20 cellular contexts compared by ENCODE assay signal in genomic region chr10:71367279-71367678, GRCh38. TPM values are rescaled to one million over a fixed set of nuclear protein-coding genes. Genes with fewer than 3 reads are reported as not detected.
DNase-seq lines count a peak whose midpoint lies in the region; ATAC-seq and TF ChIP-seq lines count a peak whose summit lies in the region.
"Had no signal": no experiment of that assay in that cellular context is flagged by ENCODE, and none has a peak within 500 bp of the region (broad histone marks: within the 10 kb centered on the region; RNA-seq: fewer than 3 reads in every experiment).

No MANE protein-coding gene starts in this region.

- TF ChIP-seq CTCF in endodermal cell (conservative IDR thresholded peaks at IDR 0.05) (no peak), spleen (IDR thresholded peaks at IDR 0.05 in 8 of 11, conservative IDR thresholded peaks at IDR 0.05 in 3 of 11) (no peak)
- TF ChIP-seq CTCF in activated CD8-positive, alpha-beta T cell treated with anti-CD3 and anti-CD28 coated beads for 36 hours (IDR thresholded peaks at IDR 0.05), result no peak

- no peaks in the 10 kb centered on the region for H3K9me3 Mint-ChIP-seq in endodermal cell
- no peaks in the 10 kb centered on the region for H3K9me3 Mint-ChIP-seq in activated CD8-positive, alpha-beta T cell treated with anti-CD3 and anti-CD28 coated beads for 36 hours
- H3K9me3 Mint-ChIP-seq: CD4-positive, alpha-beta T cell had no signal

- H3K9me3 ChIP-seq in endodermal cell (ENCODE audit: control insufficient read depth, low read length) (no peaks in the 10 kb centered on the region), spleen (no peaks in the 10 kb centered on the region)
- H3K9me3 ChIP-seq: A549, stomach had no signal

- H3K4me1 Mint-ChIP-seq in endodermal cell, result no peaks in the 10 kb centered on the region
- peaks cover 2% of the 10 kb centered on the region for H3K4me1 Mint-ChIP-seq in activated CD8-positive, alpha-beta T cell treated with anti-CD3 and anti-CD28 coated beads for 36 hours (ENCODE audit: low read depth)

- H3K36me3 Mint-ChIP-seq in endodermal cell (ENCODE audit: low read depth), result peaks cover 6% of the 10 kb centered on the region
- H3K36me3 Mint-ChIP-seq in activated CD8-positive, alpha-beta T cell treated with anti-CD3 and anti-CD28 coated beads for 36 hours (ENCODE audit: low read depth), result peaks cover 3% of the 10 kb centered on the region

- no peak overlapping the region for H3K4me3 Mint-ChIP-seq in endodermal cell
- H3K4me3 Mint-ChIP-seq in activated CD8-positive, alpha-beta T cell treated with anti-CD3 and anti-CD28 coated beads for 36 hours, result no peak overlapping the region
- H3K4me3 Mint-ChIP-seq: CD4-positive, alpha-beta T cell had no signal

- ATAC-seq in Right ventricle myocardium inferior, result peak; percentile 50
- no peak for ATAC-seq in activated CD8-positive, alpha-beta T cell treated with anti-CD3 and anti-CD28 coated beads for 36 hours
- ATAC-seq: A549 had no signal

- no peaks in the 10 kb centered on the region for H3K27me3 ChIP-seq in endodermal cell (ENCODE audit: control insufficient read depth, insufficient read depth, low read length, poor library complexity, severe bottlenecking)
- H3K27me3 ChIP-seq in spleen (replicated peaks in 1 of 7), result no peaks in the 10 kb centered on the region
- H3K27me3 ChIP-seq: stomach had no signal

- H3K4me1 ChIP-seq in endodermal cell (ENCODE audit: control insufficient read depth, insufficient read depth, low read length), result no peaks in the 10 kb centered on the region
- H3K4me1 ChIP-seq in spleen, result peaks cover 0 to 30% (median 8%) of the 10 kb centered on the region in 6 donors

- no peaks in the 10 kb centered on the region for H3K27me3 Mint-ChIP-seq in endodermal cell (ENCODE audit: insufficient read depth)
- H3K27me3 Mint-ChIP-seq in activated CD8-positive, alpha-beta T cell treated with anti-CD3 and anti-CD28 coated beads for 36 hours, result peaks cover 4% of the 10 kb centered on the region

- WGBS in endodermal cell (ENCODE audit: insufficient coverage in 1 of 2, insufficient read length in 1 of 2), 2 experiments, result 92 to 100% methylated on average over 2 of the region's 2 CpGs
- WGBS in spleen, 5 donors, result 55 to 77% (median 74%) methylated on average over 1 to 2 of the region's 2 CpGs

- POLR2A ChIA-PET in activated CD8-positive, alpha-beta T cell treated with anti-CD3 and anti-CD28 coated beads for 36 hours (lab: Charles Lee), result no interaction called here

- no peak overlapping the region for H3K4me3 ChIP-seq in endodermal cell (ENCODE audit: low read length)
- H3K4me3 ChIP-seq in spleen, result no peak overlapping the region
- H3K4me3 ChIP-seq: A549, stomach had no signal

- DNase-seq in Right ventricle myocardium inferior (ENCODE audit: missing footprints), result no peak
- no peak for DNase-seq in cardiac septum (ENCODE audit: low spot score)
- peak; percentile 63 for DNase-seq in NCI-H82 treated with DMSO at 0.1 percent for 48 hours (lab: John Stamatoyannopoulos, UW; ENCODE audit: unreplicated experiment)
- DNase-seq in endodermal cell, result no peak
- peak; percentile 41 for DNase-seq in spleen
- no peak for DNase-seq in AG20443 (ENCODE audit: low spot score)
- DNase-seq in stimulated activated CD4-positive, alpha-beta T cell treated with anti-CD3 and anti-CD28 coated beads, Interleukin-2, amount 100 ng/mL, for 48 hours, result no peak
- DNase-seq in activated CD8-positive, alpha-beta T cell treated with anti-CD3 and anti-CD28 coated beads for 36 hours, result no peak
- DNase-seq: activated CD4-positive, alpha-beta T cell treated with anti-CD3 and anti-CD28 coated beads for 1 hour; activated gamma-delta T cell; amygdala; CD4-positive, alpha-beta T cell; DMS79; effector memory CD4-positive, alpha-beta T cell; hippocampal formation; NCI-H1092; NCI-H69; RPMI8226; stomach had no signal

- H3K9ac ChIP-seq in endodermal cell (ENCODE audit: extremely low read depth, low read length, poor library complexity, severe bottlenecking), result no peak overlapping the region

- no peak for TF ChIP-seq POLR2A in spleen (IDR thresholded peaks at IDR 0.05)

- peak overlapping the region; percentile 53 for H3K27ac Mint-ChIP-seq in endodermal cell
- no peak overlapping the region for H3K27ac Mint-ChIP-seq in activated CD8-positive, alpha-beta T cell treated with anti-CD3 and anti-CD28 coated beads for 36 hours
- H3K27ac Mint-ChIP-seq: CD4-positive, alpha-beta T cell had no signal

- intact Hi-C loops in Right ventricle myocardium inferior (cut with DNase I), result no loop called here
- intact Hi-C loops in cardiac septum (cut with DNase I), result no loop called here
- intact Hi-C loops in spleen (cut with DNase I; ENCODE audit: low total_unique reads), result loop anchor here (5.0 kb wide), 1 partner anchor 50 kb away; the partner anchor contains the start of gene SLC29A3
- intact Hi-C loops in activated CD8-positive, alpha-beta T cell treated with anti-CD3 and anti-CD28 coated beads for 36 hours (cut with micrococcal nuclease), result no loop called here

- no peaks in the 10 kb centered on the region for H3K36me3 ChIP-seq in endodermal cell (ENCODE audit: control insufficient read depth, insufficient read depth, low read length)
- peaks cover 0 to 18% (median 3%) of the 10 kb centered on the region in 6 donors for H3K36me3 ChIP-seq in spleen

- CTCF ChIA-PET in activated CD8-positive, alpha-beta T cell treated with anti-CD3 and anti-CD28 coated beads for 36 hours (lab: Charles Lee), result no interaction called here

- H3K27ac ChIP-seq in endodermal cell (ENCODE audit: low read depth, low read length) (no peak overlapping the region), spleen (no peak overlapping the region)
- H3K27ac ChIP-seq: stomach had no signal

RNA-seq across cellular contexts. Expression of gene CDH23, which starts 29.4 kb away (rescaled TPM):
- 4.8 TPM for total RNA-seq in Right ventricle myocardium inferior
- total RNA-seq in cardiac septum, result 9.3 TPM
- total RNA-seq in endodermal cell, result 1 to 10 TPM; 2.1 to 4.2 TPM
- polyA plus RNA-seq in endodermal cell (2013, experiment 1 of 2), result 9.2 TPM
- 10.8 TPM for polyA plus RNA-seq in endodermal cell (2013, experiment 2 of 2)
- total RNA-seq in spleen, result 10 to 100 TPM in 5 of 7 donors, 1 to 10 TPM in 2; 8.4 to 19.9 (median 12.8) TPM
- 1 to 10 TPM; 2.0 to 4.8 (median 3.3) TPM for polyA plus RNA-seq in spleen
- total RNA-seq in activated CD8-positive, alpha-beta T cell treated with anti-CD3 and anti-CD28 coated beads for 36 hours, result 1 to 10 TPM; 2.4 to 2.7 TPM

RNA-seq across cellular contexts. Expression of gene SLC29A3, which starts 48.2 kb away (rescaled TPM):
- total RNA-seq in Right ventricle myocardium inferior (1.8 TPM), cardiac septum (1.6 TPM), endodermal cell (10 to 100 TPM; 14.1 to 16.8 TPM), spleen (10 to 100 TPM in 3 of 7 donors, 1 to 10 TPM in 4; 7.5 to 15.6 (median 9.3) TPM)
- polyA plus RNA-seq in endodermal cell (2013, experiment 1 of 2), result 11.4 TPM
- polyA plus RNA-seq in endodermal cell (2013, experiment 2 of 2), result 9.7 TPM
- 1 to 10 TPM; 3.3 to 7.7 (median 4.8) TPM for polyA plus RNA-seq in spleen
- total RNA-seq in activated CD8-positive, alpha-beta T cell treated with anti-CD3 and anti-CD28 coated beads for 36 hours, result 1 to 10 TPM; 2.9 to 3.3 TPM

Comparison
In these comparisons a context has a peak if more than half of its experiments do, and no peak if none do; other contexts are left out.
1. DNase-seq: peak in NCI-H82 treated with DMSO at 0.1 percent for 48 hours (single experiment) and spleen (single experiment); none in Right ventricle myocardium inferior (single experiment), cardiac septum (single experiment), endodermal cell (single experiment), AG20443 (single experiment), stimulated activated CD4-positive, alpha-beta T cell treated with anti-CD3 and anti-CD28 coated beads, Interleukin-2, amount 100 ng/mL, for 48 hours (0 of 2) and activated CD8-positive, alpha-beta T cell treated with anti-CD3 and anti-CD28 coated beads for 36 hours (single experiment).